Comparison of ENCODE assay signal across 12 cellular contexts in genomic region chr16:84482951-84483881, GRCh38.
"Had no signal": no experiment of that assay in that cellular context is flagged by ENCODE, and none has a peak within 500 bp of the region (broad histone marks: within the 10 kb centered on the region; RNA-seq: fewer than 3 reads in every experiment).

No MANE protein-coding gene starts in this region.

- H3K27me3 Mint-ChIP-seq: activated CD4-positive, alpha-beta T cell treated with anti-CD3 and anti-CD28 coated beads, Interleukin-2, amount 10 ng/mL, durations not matched to agents 7 days and 5 days; activated naive CD8-positive, alpha-beta T cell treated with anti-CD3 and anti-CD28 coated beads for 36 hours; T-helper 17 cell had no signal

- H3K9me3 ChIP-seq: heart left ventricle, neutrophil had no signal

- H3K27ac Mint-ChIP-seq: activated CD4-positive, alpha-beta T cell treated with anti-CD3 and anti-CD28 coated beads, Interleukin-2, amount 10 ng/mL, durations not matched to agents 7 days and 5 days; activated naive CD8-positive, alpha-beta T cell treated with anti-CD3 and anti-CD28 coated beads for 36 hours; T-helper 17 cell had no signal

- H3K4me3 ChIP-seq: heart left ventricle, smooth muscle cell had no signal

- H3K4me3 Mint-ChIP-seq: activated CD4-positive, alpha-beta T cell treated with anti-CD3 and anti-CD28 coated beads, Interleukin-2, amount 10 ng/mL, durations not matched to agents 7 days and 5 days; activated naive CD8-positive, alpha-beta T cell treated with anti-CD3 and anti-CD28 coated beads for 36 hours; T-helper 17 cell had no signal

- ATAC-seq: heart left ventricle; right cardiac atrium; stimulated activated naive CD8-positive, alpha-beta T cell treated with anti-CD3 and anti-CD28 coated beads, Interleukin-15, Interleukin-2, amounts not matched to agents 100 U/mL and 50 U/mL, for 24 hours; T-helper 17 cell had no signal

- DNase-seq: activated CD4-positive, alpha-beta T cell treated with anti-CD3 and anti-CD28 coated beads, Interleukin-2, amount 10 ng/mL, durations not matched to agents 7 days and 5 days; activated CD4-positive, CD25-positive, alpha-beta regulatory T cell; activated gamma-delta T cell treated with Interleukin-2 at 50 U/mL for 16 hours; activated naive CD8-positive, alpha-beta T cell treated with anti-CD3 and anti-CD28 coated beads for 36 hours; effector CD4-positive, alpha-beta T cell; foreskin melanocyte; stimulated activated naive CD8-positive, alpha-beta T cell treated with anti-CD3 and anti-CD28 coated beads, Interleukin-15, Interleukin-2, amounts not matched to agents 100 U/mL and 50 U/mL, for 24 hours; T-helper 17 cell had no signal

- H3K4me2 ChIP-seq: smooth muscle cell had no signal

- H3K27me3 ChIP-seq: heart left ventricle, neutrophil had no signal

- H3K4me1 Mint-ChIP-seq: activated CD4-positive, alpha-beta T cell treated with anti-CD3 and anti-CD28 coated beads, Interleukin-2, amount 10 ng/mL, durations not matched to agents 7 days and 5 days; T-helper 17 cell had no signal

- H3K27ac ChIP-seq: heart left ventricle, neutrophil had no signal

- H3K9me3 Mint-ChIP-seq: activated CD4-positive, alpha-beta T cell treated with anti-CD3 and anti-CD28 coated beads, Interleukin-2, amount 10 ng/mL, durations not matched to agents 7 days and 5 days; activated naive CD8-positive, alpha-beta T cell treated with anti-CD3 and anti-CD28 coated beads for 36 hours had no signal
